8 cellular contexts compared by ENCODE assay signal in the genomic region with DNA sequence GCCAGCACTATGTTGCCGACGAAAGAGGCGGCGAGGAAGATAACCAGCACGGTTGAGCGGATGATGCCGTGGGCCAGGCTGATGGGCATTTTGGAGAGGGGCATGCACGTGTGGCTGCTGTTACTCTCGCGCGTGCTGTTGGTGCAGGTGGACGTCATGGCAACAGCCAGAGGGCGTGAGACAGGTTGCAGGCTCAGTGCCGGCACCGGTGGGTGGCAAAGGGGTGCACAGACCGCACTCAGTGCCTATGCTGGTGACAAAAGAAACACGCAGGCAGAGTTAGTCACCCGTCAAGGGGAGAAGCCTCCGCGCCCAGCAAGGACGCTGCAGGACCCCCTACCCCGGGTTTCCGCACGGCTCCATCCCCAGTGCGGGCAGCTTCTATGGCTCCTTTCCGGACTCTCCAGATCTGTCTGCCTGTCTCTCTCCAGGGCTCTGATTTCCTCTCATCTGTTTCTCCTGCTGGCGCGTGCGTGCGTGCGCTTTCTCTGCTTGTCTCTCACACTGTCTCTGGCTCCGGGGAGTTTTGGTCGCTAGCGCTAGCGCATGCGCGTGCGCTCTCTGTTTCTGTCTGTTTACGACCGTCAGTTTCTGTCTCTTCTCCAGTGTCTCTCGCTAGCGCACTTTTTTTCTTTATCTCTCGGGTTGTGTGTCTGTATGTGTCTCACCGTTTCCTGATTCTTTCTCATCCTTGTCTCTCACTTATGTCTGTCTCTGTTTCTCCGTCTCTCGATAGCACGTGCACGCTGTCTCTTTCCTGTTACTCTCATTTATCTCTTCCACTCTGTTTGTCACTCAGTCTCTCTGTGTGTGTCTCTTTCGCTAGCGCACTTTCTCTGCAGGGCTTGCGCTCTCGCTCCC. TPM values are rescaled to one million over a fixed set of nuclear protein-coding genes. Genes with fewer than 3 reads are reported as not detected.
DNase-seq lines count a peak whose midpoint lies in the region; ATAC-seq and TF ChIP-seq lines count a peak whose summit lies in the region.

No MANE protein-coding gene starts in this region.

- H3F3A ChIP-seq in SU-DHL-6 (ENCODE audit: insufficient read depth): no peaks in the 10 kb centered on the region

- H3K79me2 ChIP-seq in SU-DHL-6 (ENCODE audit: insufficient read depth, low read length): no peaks in the 10 kb centered on the region

- H3K27ac ChIP-seq in SU-DHL-6 (ENCODE audit: low read depth, low read length) (no peak overlapping the region), left lung (no peak overlapping the region)

- TF ChIP-seq CTCF in SU-DHL-6 (IDR thresholded peaks at IDR 0.05; ENCODE audit: insufficient read depth, low read length, poor library complexity, severe bottlenecking) (no peak), choroid plexus epithelial cell (conservative IDR thresholded peaks at IDR 0.05; ENCODE audit: low read depth, low read length) (no peak), left lung (IDR thresholded peaks at IDR 0.05) (no peak)

- H3K4me3 ChIP-seq in SU-DHL-6 (ENCODE audit: insufficient read depth, low read length, poor library complexity, severe bottlenecking) (peak overlapping the region; percentile 55), choroid plexus epithelial cell (ENCODE audit: low read depth, low read length) (peak overlapping the region; percentile 39), left lung (peak overlapping the region; percentile 7 to 17)

- H3K9me3 ChIP-seq in SU-DHL-6 (ENCODE audit: insufficient read depth, low read length) (no peaks in the 10 kb centered on the region), left lung (no peaks in the 10 kb centered on the region)

- peaks cover 0 to 3% of the 10 kb centered on the region in 2 donors for H3K4me1 ChIP-seq in left lung

- intact Hi-C loops in left lung (cut with DNase I): no loop called here

- DNase-seq in DMS 273 (lab: John Stamatoyannopoulos, UW; ENCODE audit: unreplicated experiment): peak; percentile 85
- peak; percentile 52 for DNase-seq in choroid plexus epithelial cell (ENCODE audit: low read depth)
- no peak for DNase-seq in left lung
- peak; percentile 36 for DNase-seq in stimulated activated naive CD8-positive, alpha-beta T cell treated with anti-CD3 and anti-CD28 coated beads, Interleukin-15, Interleukin-2, amounts not matched to agents 100 U/mL and 50 U/mL, for 24 hours
- no peak for DNase-seq in NOMO-1 treated with dmso at 0.1 percent for 144 hours (lab: John Stamatoyannopoulos, UW; ENCODE audit: unreplicated experiment)

- peak overlapping the region; percentile 37; the same call in 1 of the 2 replicates for H3K9ac ChIP-seq in SU-DHL-6 (ENCODE audit: low read length)

- H4K20me1 ChIP-seq in SU-DHL-6 (ENCODE audit: low read depth, low read length): no peaks in the 10 kb centered on the region

- H3K9me2 ChIP-seq in SU-DHL-6 (replicated peaks; ENCODE audit: insufficient read depth, low read length): no peaks in the 10 kb centered on the region

- ATAC-seq in GM19438 (IDR thresholded peaks at IDR 0.05; ENCODE audit: low read depth, unreplicated experiment): peak; percentile 85
- peak; percentile 74 for ATAC-seq in HG03520 (IDR thresholded peaks at IDR 0.05; ENCODE audit: unreplicated experiment)
- peak; percentile 59 for ATAC-seq in left lung
- peak; percentile 76 for ATAC-seq in stimulated activated naive CD8-positive, alpha-beta T cell treated with anti-CD3 and anti-CD28 coated beads, Interleukin-15, Interleukin-2, amounts not matched to agents 100 U/mL and 50 U/mL, for 24 hours

- peak overlapping the region; percentile 87 for H2AFZ ChIP-seq in SU-DHL-6 (ENCODE audit: low read depth, low read length, severe bottlenecking)

- H3K27me3 ChIP-seq in SU-DHL-6 (ENCODE audit: low read length) (no peaks in the 10 kb centered on the region), left lung (peaks cover 54 to 73% of the 10 kb centered on the region in 2 donors)

- H3K4me2 ChIP-seq in SU-DHL-6 (ENCODE audit: low read depth, low read length, poor library complexity, severe bottlenecking): peak overlapping the region; percentile 81

- H3K36me3 ChIP-seq in SU-DHL-6 (ENCODE audit: low read length) (no peaks in the 10 kb centered on the region), left lung (no peaks in the 10 kb centered on the region)

RNA-seq across cellular contexts. Expression of a gene that starts 2.0 kb away (rescaled TPM):
- total RNA-seq in left lung: not detected

Comparison
In these comparisons a context has a peak if more than half of its experiments do, and no peak if none do; other contexts are left out.
1. DNase-seq: peak in DMS 273 (single experiment), choroid plexus epithelial cell (single experiment) and stimulated activated naive CD8-positive, alpha-beta T cell treated with anti-CD3 and anti-CD28 coated beads, Interleukin-15, Interleukin-2, amounts not matched to agents 100 U/mL and 50 U/mL, for 24 hours (single experiment); none in left lung (0 of 2) and NOMO-1 treated with dmso at 0.1 percent for 144 hours (single experiment).
2. Peak in every context shown above with its lines, with median percentiles within 50 percentile points of each other: ATAC-seq and H3K4me3 ChIP-seq.